8 cellular contexts compared by ENCODE assay signal in genomic region chr12:77062846-77063461, GRCh38.
DNase-seq lines count a peak whose midpoint lies in the region; ATAC-seq lines count a peak whose summit lies in the region.

No MANE protein-coding gene starts in this region.

- no peaks in the 10 kb centered on the region for H3K36me3 ChIP-seq in duodenal mucosa (ENCODE audit: control insufficient read depth in 1 of 2, insufficient read depth in 2 of 2, low read length in 2 of 2)

- no peak overlapping the region for H3K27ac ChIP-seq in duodenal mucosa (ENCODE audit: low read depth, low read length)

- peak; percentile 52 for DNase-seq in DMS79 treated with DMSO at 0.1 percent for 48 hours (lab: John Stamatoyannopoulos, UW)
- no peak for DNase-seq in NAMALWA (ENCODE audit: low spot score)
- no peak for DNase-seq in NCI-H1930 (lab: John Stamatoyannopoulos, UW)
- DNase-seq in NCI-H1417 (lab: John Stamatoyannopoulos, UW), result no peak
- no peak for DNase-seq in NCI-H345 (lab: John Stamatoyannopoulos, UW)

- H3K4me1 ChIP-seq in duodenal mucosa (ENCODE audit: control insufficient read depth in 1 of 2, insufficient read depth in 2 of 2, low read length in 2 of 2), result peaks cover 5 to 10% of the 10 kb centered on the region in 2 donors

- peak; percentile 18 for ATAC-seq in GM19467 (IDR thresholded peaks at IDR 0.05; ENCODE audit: unreplicated experiment)
- peak; percentile 20 for ATAC-seq in HG03558 (IDR thresholded peaks at IDR 0.05; ENCODE audit: extremely low read depth, unreplicated experiment)

- H3K27me3 ChIP-seq in duodenal mucosa (ENCODE audit: control insufficient read depth in 1 of 2, insufficient read depth in 2 of 2, low read length in 2 of 2), result no peaks in the 10 kb centered on the region

- H3K9me3 ChIP-seq in duodenal mucosa (ENCODE audit: control insufficient read depth in 1 of 2, low read length in 2 of 2), result no peaks in the 10 kb centered on the region

- no peak overlapping the region for H3K9ac ChIP-seq in duodenal mucosa (ENCODE audit: low read depth in 1 of 2, low read length in 2 of 2)

- H3K4me3 ChIP-seq in duodenal mucosa (ENCODE audit: low read depth in 1 of 2, low read length in 2 of 2), result peak overlapping the region; percentile 6 to 33
